Comparison of ENCODE assay signal across 7 cellular contexts in genomic region chr12:91875676-91876075, GRCh38.
DNase-seq lines count a peak whose midpoint lies in the region; ATAC-seq and TF ChIP-seq lines count a peak whose summit lies in the region.
"Not testable (repeated sequence)": the region's sequence is repeated elsewhere in the genome, so short reads cannot be mapped to it uniquely, and the experiment has no call there.

No MANE protein-coding gene starts in this region.

- peak overlapping the region; percentile 99 to 100 (median 100) for H3K27ac Mint-ChIP-seq in CD4-positive, CD25-positive, alpha-beta regulatory T cell
- H3K27ac Mint-ChIP-seq in activated CD4-positive, alpha-beta memory T cell treated with anti-CD3 and anti-CD28 coated beads for 36 hours = peak overlapping the region; percentile 38
- H3K27ac Mint-ChIP-seq in activated naive CD4-positive, alpha-beta T cell treated with anti-CD3 and anti-CD28 coated beads for 36 hours = peak overlapping the region; percentile 94
- H3K27ac Mint-ChIP-seq in activated naive CD8-positive, alpha-beta T cell treated with anti-CD3 and anti-CD28 coated beads, Interleukin-2, amount 50 U/mL, for 24 hours = peak overlapping the region; percentile 97
- peak overlapping the region; percentile 39 for H3K27ac Mint-ChIP-seq in memory B cell

- H3K36me3 Mint-ChIP-seq in CD4-positive, CD25-positive, alpha-beta regulatory T cell; activated CD4-positive, alpha-beta memory T cell treated with anti-CD3 and anti-CD28 coated beads for 36 hours; activated naive CD4-positive, alpha-beta T cell treated with anti-CD3 and anti-CD28 coated beads for 36 hours (ENCODE audit: low read depth); activated naive CD8-positive, alpha-beta T cell treated with anti-CD3 and anti-CD28 coated beads, Interleukin-2, amount 50 U/mL, for 24 hours (ENCODE audit: low read depth); memory B cell: not testable (repeated sequence)

- not testable (repeated sequence) for H3K9me3 ChIP-seq in CD4-positive, CD25-positive, alpha-beta regulatory T cell (ENCODE audit: control insufficient read depth in 2 of 2, low read length in 2 of 2); spleen

- 79 to 88% (median 84%) methylated on average over 3 of the region's 3 CpGs for WGBS in spleen, 5 donors

- ATAC-seq in CD4-positive, CD25-positive, alpha-beta regulatory T cell (ENCODE audit: low read depth in 2 of 2); activated naive CD8-positive, alpha-beta T cell treated with anti-CD3 and anti-CD28 coated beads, Interleukin-2, amount 50 U/mL, for 24 hours; memory B cell (ENCODE audit: low read depth): not testable (repeated sequence)

- H3K27me3 Mint-ChIP-seq in CD4-positive, CD25-positive, alpha-beta regulatory T cell; activated CD4-positive, alpha-beta memory T cell treated with anti-CD3 and anti-CD28 coated beads for 36 hours; activated naive CD4-positive, alpha-beta T cell treated with anti-CD3 and anti-CD28 coated beads for 36 hours (ENCODE audit: low read depth); activated naive CD8-positive, alpha-beta T cell treated with anti-CD3 and anti-CD28 coated beads, Interleukin-2, amount 50 U/mL, for 24 hours; memory B cell: not testable (repeated sequence)

- not testable (repeated sequence) for H3K27me3 ChIP-seq in CD4-positive, CD25-positive, alpha-beta regulatory T cell (ENCODE audit: control insufficient read depth, insufficient read depth, low read length); spleen (replicated peaks in 1 of 7)

- H3K4me1 Mint-ChIP-seq in CD4-positive, CD25-positive, alpha-beta regulatory T cell = peaks cover 53 to 94% (median 74%) of the 10 kb centered on the region in 4 donors
- peaks cover 77% of the 10 kb centered on the region for H3K4me1 Mint-ChIP-seq in activated CD4-positive, alpha-beta memory T cell treated with anti-CD3 and anti-CD28 coated beads for 36 hours (ENCODE audit: low read depth)
- H3K4me1 Mint-ChIP-seq in activated naive CD4-positive, alpha-beta T cell treated with anti-CD3 and anti-CD28 coated beads for 36 hours (ENCODE audit: low read depth) = peaks cover 77% of the 10 kb centered on the region
- peaks cover 79% of the 10 kb centered on the region for H3K4me1 Mint-ChIP-seq in activated naive CD8-positive, alpha-beta T cell treated with anti-CD3 and anti-CD28 coated beads, Interleukin-2, amount 50 U/mL, for 24 hours
- peaks cover 27% of the 10 kb centered on the region for H3K4me1 Mint-ChIP-seq in memory B cell

- H3K4me3 Mint-ChIP-seq in CD4-positive, CD25-positive, alpha-beta regulatory T cell = peak overlapping the region; percentile 82 to 93 (median 87)
- H3K4me3 Mint-ChIP-seq in activated CD4-positive, alpha-beta memory T cell treated with anti-CD3 and anti-CD28 coated beads for 36 hours; activated naive CD4-positive, alpha-beta T cell treated with anti-CD3 and anti-CD28 coated beads for 36 hours; activated naive CD8-positive, alpha-beta T cell treated with anti-CD3 and anti-CD28 coated beads, Interleukin-2, amount 50 U/mL, for 24 hours; memory B cell: not testable (repeated sequence)

- peaks cover 56% of the 10 kb centered on the region for H3K4me1 ChIP-seq in CD4-positive, CD25-positive, alpha-beta regulatory T cell (ENCODE audit: control insufficient read depth, insufficient read depth, low read length, poor library complexity, severe bottlenecking)
- peaks cover 0 to 62% (median 29%) of the 10 kb centered on the region in 6 donors for H3K4me1 ChIP-seq in spleen

- not testable (repeated sequence) for H3K9me3 Mint-ChIP-seq in CD4-positive, CD25-positive, alpha-beta regulatory T cell; activated CD4-positive, alpha-beta memory T cell treated with anti-CD3 and anti-CD28 coated beads for 36 hours; activated naive CD4-positive, alpha-beta T cell treated with anti-CD3 and anti-CD28 coated beads for 36 hours; activated naive CD8-positive, alpha-beta T cell treated with anti-CD3 and anti-CD28 coated beads, Interleukin-2, amount 50 U/mL, for 24 hours; memory B cell

- H3K4me3 ChIP-seq in CD4-positive, CD25-positive, alpha-beta regulatory T cell (ENCODE audit: low read depth, low read length) = peak overlapping the region; percentile 80
- H3K4me3 ChIP-seq in spleen = not testable (repeated sequence)

- CTCF ChIA-PET in activated CD4-positive, alpha-beta memory T cell treated with anti-CD3 and anti-CD28 coated beads for 36 hours (lab: Charles Lee) = interaction anchor here (2.4 kb wide), 1 partner anchor 64 kb away, joined by 13 read pairs; no protein-coding TSS in a partner anchor
- CTCF ChIA-PET in activated naive CD4-positive, alpha-beta T cell treated with anti-CD3 and anti-CD28 coated beads for 36 hours (lab: Charles Lee) = interaction anchor here (0.9 to 1.6 kb wide), 2 partner anchors 9 to 10 kb away, joined by 3 read pairs; no protein-coding TSS in a partner anchor

- POLR2A ChIA-PET in activated CD4-positive, alpha-beta memory T cell treated with anti-CD3 and anti-CD28 coated beads for 36 hours (lab: Charles Lee) = interaction anchor here (6.1 kb wide), 1 partner anchor 269 kb away, joined by 51 read pairs; the partner anchor contains the start of gene BTG1

- peak overlapping the region; percentile 97 for H3K27ac ChIP-seq in CD4-positive, CD25-positive, alpha-beta regulatory T cell (ENCODE audit: insufficient read depth, low read length, poor library complexity, severe bottlenecking)
- peak overlapping the region in 7 of 8 donors; percentile 49 to 90 (median 78) for H3K27ac ChIP-seq in spleen

- intact Hi-C loops in activated CD4-positive, alpha-beta memory T cell treated with anti-CD3 and anti-CD28 coated beads for 36 hours (cut with micrococcal nuclease) = loop anchor here (2.0 to 5.0 kb wide), 8 partner anchors 102 to 719 kb away; no protein-coding TSS in a partner anchor
- intact Hi-C loops in activated naive CD4-positive, alpha-beta T cell treated with anti-CD3 and anti-CD28 coated beads for 36 hours (cut with micrococcal nuclease) = loop anchor here (2.0 to 10.0 kb wide), 8 partner anchors 159 to 1052 kb away; partner anchors contain the start of gene EEA1
- intact Hi-C loops in spleen (cut with DNase I; ENCODE audit: low total_unique reads) = not testable (repeated sequence)

- H3K36me3 ChIP-seq in CD4-positive, CD25-positive, alpha-beta regulatory T cell (ENCODE audit: control insufficient read depth, insufficient read depth, low read length); spleen: not testable (repeated sequence)

- TF ChIP-seq POLR2A in spleen (IDR thresholded peaks at IDR 0.05) = not testable (repeated sequence)

- TF ChIP-seq CTCF in spleen (IDR thresholded peaks at IDR 0.05 in 8 of 11, conservative IDR thresholded peaks at IDR 0.05 in 3 of 11) = not testable (repeated sequence)

- not testable (repeated sequence) for DNase-seq in CD4-positive, CD25-positive, alpha-beta regulatory T cell; activated CD4-positive, alpha-beta memory T cell treated with anti-CD3 and anti-CD28 coated beads for 36 hours; activated naive CD4-positive, alpha-beta T cell treated with anti-CD3 and anti-CD28 coated beads for 36 hours; activated naive CD8-positive, alpha-beta T cell treated with anti-CD3 and anti-CD28 coated beads, Interleukin-2, amount 50 U/mL, for 24 hours; memory B cell (ENCODE audit: low spot score in 2 of 2); spleen
- peak; percentile 22 for DNase-seq in NCI-H69 (lab: John Stamatoyannopoulos, UW)

Comparison
In these comparisons a context has a peak if more than half of its experiments do, and no peak if none do; other contexts are left out.
1. H3K27ac Mint-ChIP-seq: peak in every context shown above with its lines; median percentile 100 in CD4-positive, CD25-positive, alpha-beta regulatory T cell; 97 in activated naive CD8-positive, alpha-beta T cell treated with anti-CD3 and anti-CD28 coated beads, Interleukin-2, amount 50 U/mL, for 24 hours; 94 in activated naive CD4-positive, alpha-beta T cell treated with anti-CD3 and anti-CD28 coated beads for 36 hours; 39 in memory B cell; 38 in activated CD4-positive, alpha-beta memory T cell treated with anti-CD3 and anti-CD28 coated beads for 36 hours.